33 cellular contexts compared by ENCODE assay signal in genomic region chr20:45153147-45153546, GRCh38. TPM values are rescaled to one million over a fixed set of nuclear protein-coding genes. Genes with fewer than 3 reads are reported as not detected.
"Had no signal": no experiment of that assay in that cellular context is flagged by ENCODE, and none has a peak within 500 bp of the region (broad histone marks: within the 10 kb centered on the region; RNA-seq: fewer than 3 reads in every experiment).

No MANE protein-coding gene starts in this region.

- H3K4me1 Mint-ChIP-seq: activated CD4-positive, alpha-beta T cell treated with anti-CD3 and anti-CD28 coated beads for 36 hours; activated CD8-positive, alpha-beta memory T cell treated with anti-CD3 and anti-CD28 coated beads, Interleukin-2, amount 10 ng/mL, durations not matched to agents 7 days and 5 days; central memory CD8-positive, alpha-beta T cell; stimulated activated naive CD8-positive, alpha-beta T cell treated with anti-CD3 and anti-CD28 coated beads, Interleukin-15, amount 100 ng/mL, for 72 hours had no signal

- H3K4me1 ChIP-seq: gastrocnemius medialis, psoas muscle, upper lobe of right lung had no signal

- H3K27ac Mint-ChIP-seq: activated CD4-positive, alpha-beta T cell treated with anti-CD3 and anti-CD28 coated beads for 36 hours; activated CD8-positive, alpha-beta memory T cell treated with anti-CD3 and anti-CD28 coated beads, Interleukin-2, amount 10 ng/mL, durations not matched to agents 7 days and 5 days; activated CD8-positive, alpha-beta T cell treated with anti-CD3 and anti-CD28 coated beads, Interleukin-2, amount 10 ng/mL, durations not matched to agents 7 days and 5 days; activated naive CD4-positive, alpha-beta T cell treated with anti-CD3 and anti-CD28 coated beads, Interleukin-2, amount 50 U/mL, for 72 hours; activated T-cell treated with anti-CD3 and anti-CD28 coated beads, Interleukin-2, amount 50 U/mL, for 72 hours; natural killer cell treated with Interleukin-12 subunit alpha and Interleukin-12 subunit beta and Interleukin-15 and Interleukin-18, amount 100 ng/mL, for 72 hours; stimulated activated memory B cell treated with anti-CD40 and anti-IgM and Interleukin-4, amounts not matched to agents 10 μg/mL and 1 μg/mL and 100 μg/mL, for 72 hours; stimulated activated naive CD8-positive, alpha-beta T cell treated with anti-CD3 and anti-CD28 coated beads, Interleukin-15, amount 100 ng/mL, for 72 hours had no signal

- H3K4me3 ChIP-seq: esophagus squamous epithelium, gastrocnemius medialis, mucosa of descending colon, psoas muscle, sigmoid colon, thyroid gland, upper lobe of right lung had no signal

- ATAC-seq: activated CD4-positive, alpha-beta T cell treated with anti-CD3 and anti-CD28 coated beads for 36 hours; activated CD8-positive, alpha-beta memory T cell treated with anti-CD3 and anti-CD28 coated beads, Interleukin-2, amount 10 ng/mL, durations not matched to agents 7 days and 5 days; activated CD8-positive, alpha-beta T cell treated with anti-CD3 and anti-CD28 coated beads, Interleukin-2, amount 10 ng/mL, durations not matched to agents 7 days and 5 days; activated naive CD4-positive, alpha-beta T cell treated with anti-CD3 and anti-CD28 coated beads, Interleukin-2, amount 50 U/mL, for 72 hours; activated T-cell treated with anti-CD3 and anti-CD28 coated beads, Interleukin-2, amount 50 U/mL, for 72 hours; gastrocnemius medialis; left ventricle myocardium superior; mucosa of descending colon; natural killer cell treated with Interleukin-12 subunit alpha and Interleukin-12 subunit beta and Interleukin-15 and Interleukin-18, amount 100 ng/mL, for 72 hours; psoas muscle; stimulated activated naive CD8-positive, alpha-beta T cell treated with anti-CD3 and anti-CD28 coated beads, Interleukin-15, amount 100 ng/mL, for 72 hours had no signal

- H3K27me3 ChIP-seq: sigmoid colon, thyroid gland, upper lobe of right lung had no signal

- H3K36me3 Mint-ChIP-seq: activated CD8-positive, alpha-beta memory T cell treated with anti-CD3 and anti-CD28 coated beads, Interleukin-2, amount 10 ng/mL, durations not matched to agents 7 days and 5 days; natural killer cell treated with Interleukin-12 subunit alpha and Interleukin-12 subunit beta and Interleukin-15 and Interleukin-18, amount 100 ng/mL, for 72 hours had no signal

- H3K9me3 Mint-ChIP-seq: natural killer cell treated with Interleukin-12 subunit alpha and Interleukin-12 subunit beta and Interleukin-15 and Interleukin-18, amount 100 ng/mL, for 72 hours had no signal

- H3K27ac ChIP-seq: epithelial cell of prostate, esophagus squamous epithelium, gastrocnemius medialis, psoas muscle, sigmoid colon, thyroid gland, upper lobe of right lung had no signal

- H3K36me3 ChIP-seq: esophagus squamous epithelium, gastrocnemius medialis, sigmoid colon, thyroid gland, upper lobe of right lung had no signal

- DNase-seq: activated CD4-positive, alpha-beta T cell treated with anti-CD3 and anti-CD28 coated beads for 36 hours; activated CD4-positive, CD25-positive, alpha-beta regulatory T cell; activated CD8-positive, alpha-beta memory T cell treated with anti-CD3 and anti-CD28 coated beads, Interleukin-2, amount 10 ng/mL, durations not matched to agents 7 days and 5 days; activated CD8-positive, alpha-beta T cell treated with anti-CD3 and anti-CD28 coated beads, Interleukin-2, amount 10 ng/mL, durations not matched to agents 7 days and 5 days; activated naive CD4-positive, alpha-beta T cell; activated T-cell treated with anti-CD3 and anti-CD28 coated beads for 4 hours; activated T-cell treated with anti-CD3 and anti-CD28 coated beads, Interleukin-2, amount 50 U/mL, for 72 hours; effector CD8-positive, alpha-beta T cell; esophagus squamous epithelium; gastrocnemius medialis; glutamatergic neuron; islet precursor cell; left ventricle myocardium superior; mucosa of descending colon; psoas muscle; sigmoid colon; small intestine; stimulated activated CD4-positive, alpha-beta T cell treated with anti-CD3 and anti-CD28 coated beads, Interleukin-4, amount 100 ng/mL, for 24 hours; stimulated activated naive CD8-positive, alpha-beta T cell treated with anti-CD3 and anti-CD28 coated beads, Interleukin-15, amount 100 ng/mL, for 72 hours; T-helper 2 cell; upper lobe of right lung had no signal

- H3K4me3 Mint-ChIP-seq: activated CD4-positive, alpha-beta T cell treated with anti-CD3 and anti-CD28 coated beads for 36 hours; activated CD8-positive, alpha-beta memory T cell treated with anti-CD3 and anti-CD28 coated beads, Interleukin-2, amount 10 ng/mL, durations not matched to agents 7 days and 5 days; activated CD8-positive, alpha-beta T cell treated with anti-CD3 and anti-CD28 coated beads, Interleukin-2, amount 10 ng/mL, durations not matched to agents 7 days and 5 days; activated T-cell treated with anti-CD3 and anti-CD28 coated beads, Interleukin-2, amount 50 U/mL, for 72 hours; central memory CD8-positive, alpha-beta T cell; natural killer cell treated with Interleukin-12 subunit alpha and Interleukin-12 subunit beta and Interleukin-15 and Interleukin-18, amount 100 ng/mL, for 72 hours; stimulated activated memory B cell treated with anti-CD40 and anti-IgM and Interleukin-4, amounts not matched to agents 10 μg/mL and 1 μg/mL and 100 μg/mL, for 72 hours; stimulated activated naive CD8-positive, alpha-beta T cell treated with anti-CD3 and anti-CD28 coated beads, Interleukin-15, amount 100 ng/mL, for 72 hours had no signal

- H3K9me3 ChIP-seq: esophagus squamous epithelium, gastrocnemius medialis, psoas muscle, sigmoid colon, thyroid gland, upper lobe of right lung had no signal

RNA-seq across cellular contexts. Expression of gene PI3, which starts 21.6 kb away (rescaled TPM):
- total RNA-seq: activated CD4-positive, alpha-beta T cell treated with anti-CD3 and anti-CD28 coated beads for 36 hours; activated CD8-positive, alpha-beta memory T cell treated with anti-CD3 and anti-CD28 coated beads, Interleukin-2, amount 10 ng/mL, durations not matched to agents 7 days and 5 days; activated CD8-positive, alpha-beta T cell treated with anti-CD3 and anti-CD28 coated beads, Interleukin-2, amount 10 ng/mL, durations not matched to agents 7 days and 5 days; activated naive CD4-positive, alpha-beta T cell treated with anti-CD3 and anti-CD28 coated beads, Interleukin-2, amount 50 U/mL, for 72 hours; activated T-cell treated with anti-CD3 and anti-CD28 coated beads, Interleukin-2, amount 50 U/mL, for 72 hours; dermis microvascular lymphatic vessel endothelial cell; lung microvascular endothelial cell; mesenteric fat pad; myocyte; natural killer cell treated with Interleukin-12 subunit alpha and Interleukin-12 subunit beta and Interleukin-15 and Interleukin-18, amount 100 ng/mL, for 72 hours; osteocyte; sigmoid colon; thyroid gland had no signal

RNA-seq across cellular contexts. Expression of gene WFDC12, which starts 28.9 kb away (rescaled TPM):
- total RNA-seq: activated CD4-positive, alpha-beta T cell treated with anti-CD3 and anti-CD28 coated beads for 36 hours; activated CD8-positive, alpha-beta memory T cell treated with anti-CD3 and anti-CD28 coated beads, Interleukin-2, amount 10 ng/mL, durations not matched to agents 7 days and 5 days; activated CD8-positive, alpha-beta T cell treated with anti-CD3 and anti-CD28 coated beads, Interleukin-2, amount 10 ng/mL, durations not matched to agents 7 days and 5 days; activated naive CD4-positive, alpha-beta T cell treated with anti-CD3 and anti-CD28 coated beads, Interleukin-2, amount 50 U/mL, for 72 hours; activated T-cell treated with anti-CD3 and anti-CD28 coated beads, Interleukin-2, amount 50 U/mL, for 72 hours; bronchial epithelial cell; dermis microvascular lymphatic vessel endothelial cell; gastrocnemius medialis; left ventricle myocardium superior; lung microvascular endothelial cell; mesenteric fat pad; mucosa of descending colon; myocyte; natural killer cell treated with Interleukin-12 subunit alpha and Interleukin-12 subunit beta and Interleukin-15 and Interleukin-18, amount 100 ng/mL, for 72 hours; osteocyte; psoas muscle; sigmoid colon; thyroid gland had no signal
- polyA plus RNA-seq: psoas muscle had no signal

RNA-seq across cellular contexts. Expression of gene WFDC5, which starts 38.2 kb away (rescaled TPM):
- total RNA-seq: activated CD8-positive, alpha-beta memory T cell treated with anti-CD3 and anti-CD28 coated beads, Interleukin-2, amount 10 ng/mL, durations not matched to agents 7 days and 5 days; activated CD8-positive, alpha-beta T cell treated with anti-CD3 and anti-CD28 coated beads, Interleukin-2, amount 10 ng/mL, durations not matched to agents 7 days and 5 days; activated naive CD4-positive, alpha-beta T cell treated with anti-CD3 and anti-CD28 coated beads, Interleukin-2, amount 50 U/mL, for 72 hours; dermis microvascular lymphatic vessel endothelial cell; gastrocnemius medialis; left ventricle myocardium superior; lung microvascular endothelial cell; mesenteric fat pad; mucosa of descending colon; myocyte; natural killer cell treated with Interleukin-12 subunit alpha and Interleukin-12 subunit beta and Interleukin-15 and Interleukin-18, amount 100 ng/mL, for 72 hours; osteocyte; psoas muscle; sigmoid colon; thyroid gland had no signal
- polyA plus RNA-seq: psoas muscle had no signal

RNA-seq across cellular contexts. Expression of gene KCNS1, which starts 52.2 kb away (rescaled TPM):
- total RNA-seq: gastrocnemius medialis, left ventricle myocardium superior, mesenteric fat pad, myocyte, psoas muscle had no signal

RNA-seq across cellular contexts. Expression of gene SEMG1, which starts 53.7 kb away (rescaled TPM):
- total RNA-seq: activated CD4-positive, alpha-beta T cell treated with anti-CD3 and anti-CD28 coated beads for 36 hours; activated CD8-positive, alpha-beta memory T cell treated with anti-CD3 and anti-CD28 coated beads, Interleukin-2, amount 10 ng/mL, durations not matched to agents 7 days and 5 days; activated CD8-positive, alpha-beta T cell treated with anti-CD3 and anti-CD28 coated beads, Interleukin-2, amount 10 ng/mL, durations not matched to agents 7 days and 5 days; activated naive CD4-positive, alpha-beta T cell treated with anti-CD3 and anti-CD28 coated beads, Interleukin-2, amount 50 U/mL, for 72 hours; activated T-cell treated with anti-CD3 and anti-CD28 coated beads, Interleukin-2, amount 50 U/mL, for 72 hours; bronchial epithelial cell; dermis microvascular lymphatic vessel endothelial cell; esophagus squamous epithelium; gastrocnemius medialis; left ventricle myocardium superior; lung microvascular endothelial cell; mesenteric fat pad; mucosa of descending colon; myocyte; natural killer cell treated with Interleukin-12 subunit alpha and Interleukin-12 subunit beta and Interleukin-15 and Interleukin-18, amount 100 ng/mL, for 72 hours; osteocyte; psoas muscle; sigmoid colon; thyroid gland; upper lobe of right lung had no signal
- polyA plus RNA-seq: psoas muscle had no signal
